ENCODE assay signal across 19 cellular contexts in genomic region chr14:33362934-33363333, GRCh38.
DNase-seq lines count a peak whose midpoint lies in the region; ATAC-seq and TF ChIP-seq lines count a peak whose summit lies in the region.
"Had no signal": no experiment of that assay in that cellular context is flagged by ENCODE, and none has a peak within 500 bp of the region (broad histone marks: within the 10 kb centered on the region; RNA-seq: fewer than 3 reads in every experiment).

No MANE protein-coding gene starts in this region.

- H3K4ac ChIP-seq in H9 (ENCODE audit: low read depth, low read length) (no peak overlapping the region), trophoblast cell (ENCODE audit: low read depth, low read length) (no peak overlapping the region)

- no peaks in the 10 kb centered on the region for H3K36me3 Mint-ChIP-seq in H9 (ENCODE audit: insufficient read depth in 1 of 3, low read depth in 3 of 3)

- H3K4me3 Mint-ChIP-seq in H9, result no peak overlapping the region; a peak in 1 of 5 replicates
- H3K4me3 Mint-ChIP-seq: CD4-positive, alpha-beta T cell had no signal

- H4K91ac ChIP-seq in H9 (ENCODE audit: insufficient read length, low read depth, low read length) (no peak overlapping the region), trophoblast cell (ENCODE audit: low read depth, low read length) (no peak overlapping the region)

- ATAC-seq in HG03378 (IDR thresholded peaks at IDR 0.05; ENCODE audit: unreplicated experiment) (no peak), HG03196 (IDR thresholded peaks at IDR 0.05; ENCODE audit: unreplicated experiment) (no peak)
- ATAC-seq: A549, HepG2, K562 had no signal

- H3K56ac ChIP-seq in H9 (ENCODE audit: insufficient read length, low read depth, low read length), result no peak overlapping the region

- peaks cover 25 to 35% of the 10 kb centered on the region in 2 experiments for H3K4me1 Mint-ChIP-seq in H9

- no peaks in the 10 kb centered on the region for H3K23me2 ChIP-seq in H9 (ENCODE audit: insufficient read length, low read depth, low read length, poor library complexity, severe bottlenecking)

- H2BK5ac ChIP-seq in H9 (ENCODE audit: insufficient read length, low read length) (no peak overlapping the region), trophoblast cell (ENCODE audit: low read depth, low read length, poor library complexity) (no peak overlapping the region)

- H2BK20ac ChIP-seq in H9 (ENCODE audit: low read depth, low read length, poor library complexity, severe bottlenecking), result no peak overlapping the region

- H2AK5ac ChIP-seq in H9 (ENCODE audit: insufficient read length, low read length), result no peak overlapping the region
- no peak overlapping the region for H2AK5ac ChIP-seq in trophoblast cell (ENCODE audit: low read length)

- no peaks in the 10 kb centered on the region for H4K20me1 ChIP-seq in H9 (ENCODE audit: control insufficient read depth, insufficient read depth, insufficient read length)
- H4K20me1 ChIP-seq: BLaER1 treated with 17β-estradiol and CSF1 and Interleukin-3, amounts not matched to agents 10 nM and 100 nM had no signal

- H2BK15ac ChIP-seq in H9 (ENCODE audit: low read depth, low read length), result no peak overlapping the region

- H3K36me3 ChIP-seq in ectodermal cell (ENCODE audit: control insufficient read depth, insufficient read depth, low read length) (no peaks in the 10 kb centered on the region), trophoblast cell (ENCODE audit: control insufficient read depth in 1 of 2, insufficient read depth in 2 of 2, low read length in 2 of 2) (no peaks in the 10 kb centered on the region)
- H3K36me3 ChIP-seq: BLaER1 treated with 17β-estradiol and CSF1 and Interleukin-3, amounts not matched to agents 10 nM and 100 nM had no signal

- H3K79me1 ChIP-seq in H9 (ENCODE audit: insufficient read depth, low read depth, low read length, poor library complexity, severe bottlenecking) (no peaks in the 10 kb centered on the region), trophoblast cell (ENCODE audit: low read length) (no peaks in the 10 kb centered on the region)

- TF ChIP-seq CTCF in H9 (conservative IDR thresholded peaks at IDR 0.05), result no peak

- H3T11ph ChIP-seq in H9 (ENCODE audit: low read length), result no peak overlapping the region

- H3K4me3 ChIP-seq in ectodermal cell (ENCODE audit: insufficient read depth, low read depth, low read length) (no peak overlapping the region), trophoblast cell (ENCODE audit: low read depth, low read length) (no peak overlapping the region)
- H3K4me3 ChIP-seq: A549; BLaER1 treated with 17β-estradiol and CSF1 and Interleukin-3, amounts not matched to agents 10 nM and 100 nM; GM23248; K562 had no signal

- no peaks in the 10 kb centered on the region for H3K27me3 Mint-ChIP-seq in H9 (ENCODE audit: low read depth)
- H3K27me3 Mint-ChIP-seq: CD4-positive, alpha-beta T cell had no signal

- H2BK12ac ChIP-seq in H9 (ENCODE audit: insufficient read length, low read depth, low read length), result no peak overlapping the region
- no peak overlapping the region for H2BK12ac ChIP-seq in trophoblast cell (ENCODE audit: low read length)

- peak overlapping the region; percentile 50 to 83 (median 71); a peak in 2 of 7 replicates for H3K27ac Mint-ChIP-seq in H9
- H3K27ac Mint-ChIP-seq: CD4-positive, alpha-beta T cell had no signal

- no peak overlapping the region for H3K27ac ChIP-seq in H9 (ENCODE audit: insufficient read length, low read depth, low read length)
- H3K27ac ChIP-seq in ectodermal cell (ENCODE audit: insufficient read depth, low read depth, low read length, poor library complexity, severe bottlenecking), result peak overlapping the region; percentile 57
- H3K27ac ChIP-seq in trophoblast cell (ENCODE audit: low read depth, low read length), result no peak overlapping the region
- H3K27ac ChIP-seq: A549; BLaER1 treated with 17β-estradiol and CSF1 and Interleukin-3, amounts not matched to agents 10 nM and 100 nM; GM23248; HL-60; RWPE1 had no signal

- H2AFZ ChIP-seq in H9 (ENCODE audit: low read length), result no peak overlapping the region
- no peak overlapping the region for H2AFZ ChIP-seq in trophoblast cell (ENCODE audit: insufficient read depth, low read length, poor library complexity)
- H2AFZ ChIP-seq: GM23248 had no signal

- H3K9me3 Mint-ChIP-seq in H9, result no peaks in the 10 kb centered on the region
- H3K9me3 Mint-ChIP-seq: CD4-positive, alpha-beta T cell had no signal

- H4K5ac ChIP-seq in H9 (ENCODE audit: insufficient read length, low read depth, low read length), result no peak overlapping the region

- H3K4me1 ChIP-seq in H9 (ENCODE audit: insufficient read depth, low read length) (no peaks in the 10 kb centered on the region; the same call in 1 of the 2 replicates), ectodermal cell (ENCODE audit: control insufficient read depth, insufficient read depth, low read length) (peaks cover 30% of the 10 kb centered on the region), trophoblast cell (ENCODE audit: control insufficient read depth in 1 of 2, insufficient read depth in 2 of 2, low read length in 2 of 2) (no peaks in the 10 kb centered on the region)
- H3K4me1 ChIP-seq: A549; BLaER1 treated with 17β-estradiol and CSF1 and Interleukin-3, amounts not matched to agents 10 nM and 100 nM had no signal

- H3K18ac ChIP-seq in H9 (ENCODE audit: insufficient read length, low read depth, low read length), result no peak overlapping the region
- no peak overlapping the region for H3K18ac ChIP-seq in trophoblast cell (ENCODE audit: low read length)

- no peaks in the 10 kb centered on the region for H3K9me3 ChIP-seq in H9 (ENCODE audit: control insufficient read depth, low read depth, low read length)
- H3K9me3 ChIP-seq in ectodermal cell (ENCODE audit: control insufficient read depth, low read length), result no peaks in the 10 kb centered on the region
- no peaks in the 10 kb centered on the region for H3K9me3 ChIP-seq in trophoblast cell (ENCODE audit: insufficient read depth, low read depth, low read length)
- H3K9me3 ChIP-seq: A549; BLaER1 treated with 17β-estradiol and CSF1 and Interleukin-3, amounts not matched to agents 10 nM and 100 nM had no signal

- DNase-seq in H9 (no peak), iPS-NIHi7 (ENCODE audit: extremely low spot score) (peak; percentile 29), trophoblast cell (no peak), SHP77 (lab: John Stamatoyannopoulos, UW) (no peak)
- DNase-seq: AML-193; CD4-positive, alpha-beta T cell; NCI-H2029; NCI-H526 treated with DMSO at 0.1 percent for 48 hours; SHP77 treated with DMSO at 0.1 percent for 48 hours had no signal

- H4K8ac ChIP-seq in H9 (replicated peaks; ENCODE audit: insufficient read length, low read depth, low read length) (no peak overlapping the region), trophoblast cell (ENCODE audit: low read depth, low read length) (no peak overlapping the region)

- H3K23ac ChIP-seq in H9 (ENCODE audit: insufficient read length, low read depth, low read length) (no peak overlapping the region), trophoblast cell (ENCODE audit: low read length) (peak overlapping the region; percentile 83)

- H3K79me2 ChIP-seq in H9 (ENCODE audit: insufficient read depth, low read length), result no peaks in the 10 kb centered on the region
- no peaks in the 10 kb centered on the region for H3K79me2 ChIP-seq in trophoblast cell (ENCODE audit: control insufficient read depth, insufficient read depth, low read length, poor library complexity)

- WGBS in H9 (ENCODE audit: extremely low coverage, insufficient read length, low lambda C conversion rate), result no CpG with 5 or more reads among the region's 6 CpGs
- 4 to 5% methylated on average over 6 of the region's 6 CpGs for WGBS in ectodermal cell, 2 experiments
- WGBS in trophoblast cell (ENCODE audit: extremely low coverage, insufficient coverage, insufficient read length), result no CpG with 5 or more reads among the region's 6 CpGs

- H3K27me3 ChIP-seq in H9 (ENCODE audit: insufficient read depth, low read length) (no peaks in the 10 kb centered on the region), ectodermal cell (ENCODE audit: control insufficient read depth, insufficient read depth, low read length, poor library complexity, severe bottlenecking) (no peaks in the 10 kb centered on the region), trophoblast cell (ENCODE audit: insufficient read depth, low read length) (no peaks in the 10 kb centered on the region)
- H3K27me3 ChIP-seq: BLaER1 treated with 17β-estradiol and CSF1 and Interleukin-3, amounts not matched to agents 10 nM and 100 nM had no signal

- H3K9ac ChIP-seq in H9 (ENCODE audit: extremely low read depth, insufficient read length, low read length) (no peak overlapping the region), trophoblast cell (ENCODE audit: low read length) (no peak overlapping the region)
- H3K9ac ChIP-seq: BLaER1 treated with 17β-estradiol and CSF1 and Interleukin-3, amounts not matched to agents 10 nM and 100 nM; GM23248 had no signal

- H2BK120ac ChIP-seq in H9 (ENCODE audit: low read depth, low read length, poor library complexity, severe bottlenecking) (no peak overlapping the region), trophoblast cell (ENCODE audit: insufficient read depth, low read length, poor library complexity) (no peak overlapping the region)

- H3K14ac ChIP-seq in H9 (ENCODE audit: insufficient read depth, low read length) (no peak overlapping the region), trophoblast cell (ENCODE audit: low read length) (no peak overlapping the region)

- H3K4me2 ChIP-seq in H9 (ENCODE audit: insufficient read depth, insufficient read length, low read length) (no peak overlapping the region), trophoblast cell (ENCODE audit: low read length) (no peak overlapping the region)
- H3K4me2 ChIP-seq: A549; BLaER1 treated with 17β-estradiol and CSF1 and Interleukin-3, amounts not matched to agents 10 nM and 100 nM had no signal

- no peak overlapping the region for H4K12ac ChIP-seq in trophoblast cell (ENCODE audit: low read depth, low read length)
